Comparison of ENCODE assay signal across 8 cellular contexts in genomic region chr2:189674374-189675112, GRCh38. TPM values are rescaled to one million over a fixed set of nuclear protein-coding genes. Genes with fewer than 3 reads are reported as not detected.
DNase-seq lines count a peak whose midpoint lies in the region; ATAC-seq and TF ChIP-seq lines count a peak whose summit lies in the region.

Gene ANKAR (plus strand): TSS chr2:189674670. CDS start chr2:189676491, 1,821 bp downstream.

- H2BK20ac ChIP-seq in IMR-90 (ENCODE audit: low read depth, low read length), result no peak within 1 kb of the TSS

- peaks cover 3% of the 10 kb centered on the region; the same call in 1 of the 2 replicates for H3K36me3 ChIP-seq in IMR-90 (ENCODE audit: control insufficient read depth, insufficient read depth, low read length)
- H3K36me3 ChIP-seq in ascending aorta, result peaks cover 0 to 18% of the 10 kb centered on the region in 2 donors
- peaks cover 0 to 9% of the 10 kb centered on the region in 2 donors for H3K36me3 ChIP-seq in vagina

- H3K9me3 ChIP-seq in IMR-90 (ENCODE audit: control insufficient read depth, insufficient read depth, low read length) (no peaks in the 10 kb centered on the region), ascending aorta (peaks cover 0 to 6% of the 10 kb centered on the region in 2 donors), vagina (no peaks in the 10 kb centered on the region)

- WGBS in IMR-90 (ENCODE audit: extremely low coverage in 2 of 2, insufficient read length in 1 of 2), 2 experiments, result 0% methylated on average over 34 of the region's 62 CpGs; no CpG with 5 or more reads in 1 of the 2 experiments

- H3K9ac ChIP-seq in IMR-90 (ENCODE audit: low read depth, low read length), result peak within 1 kb of the TSS; percentile 92

- H3K14ac ChIP-seq in IMR-90 (replicated peaks; ENCODE audit: low read depth, low read length), result peak within 1 kb of the TSS; percentile 93

- DNase-seq in DMS53 (lab: John Stamatoyannopoulos, UW), result peak; percentile 95
- peak; percentile 90 for DNase-seq in IMR-90
- peak; percentile 62 to 85 (median 73) for DNase-seq in T-helper 2 cell
- peak; percentile 40 to 95 for DNase-seq in ascending aorta (ENCODE audit: low spot score in 2 of 2)
- peak; percentile 89 for DNase-seq in hepatic stellate cell (ENCODE audit: low spot score)
- peak; percentile 65 for DNase-seq in renal cortical epithelial cell (ENCODE audit: low read depth)
- no peak for DNase-seq in vagina (ENCODE audit: extremely low spot score in 2 of 2)

- peak within 1 kb of the TSS; percentile 97 for H3K4me2 ChIP-seq in IMR-90 (ENCODE audit: low read depth, low read length)

- ATAC-seq in GM21528 (IDR thresholded peaks at IDR 0.05; ENCODE audit: low FRiP score, unreplicated experiment) (peak; percentile 97), IMR-90 (ENCODE audit: low read depth) (peak; percentile 99)

- H3K4me1 ChIP-seq in IMR-90 (ENCODE audit: control insufficient read depth, insufficient read depth, low read length), result 0 out of 2 replicates have a peak, but pooled peaks cover 2% of the 10 kb centered on the region
- H3K4me1 ChIP-seq in ascending aorta, result peaks cover 0 to 12% of the 10 kb centered on the region in 2 donors
- peaks cover 17% of the 10 kb centered on the region for H3K4me1 ChIP-seq in vagina

- dilution Hi-C loops in IMR-90 (cut with HindIII; ENCODE audit: low sequenced_read_pairs, unreplicated experiment), result no loop called here

- TF ChIP-seq CTCF in IMR-90 (conservative IDR thresholded peaks at IDR 0.05; ENCODE audit: low read depth, low read length) (peak; percentile 94), ascending aorta (IDR thresholded peaks at IDR 0.05) (peak; percentile 79 to 92 (median 83)), vagina (IDR thresholded peaks at IDR 0.05) (peak; percentile 76 to 95 (median 77))

- H3K4ac ChIP-seq in IMR-90 (ENCODE audit: low read depth, low read length), result peak within 1 kb of the TSS; percentile 86

- H3K79me1 ChIP-seq in IMR-90 (ENCODE audit: low read depth in 1 of 2, low read length in 2 of 2), result peaks cover 9 to 15% of the 10 kb centered on the region in 2 experiments; a peak in 3 of 4 replicates

- POLR2A ChIA-PET in IMR-90 (lab: Charles Lee; ENCODE audit: unreplicated experiment), result interaction anchor here (1.2 kb wide), 1 partner anchor 21 kb away, joined by 3 read pairs; no protein-coding TSS in a partner anchor

- TF ChIP-seq RAD21 in IMR-90 (IDR thresholded peaks at IDR 0.05; ENCODE audit: low read length), result peak; percentile 54

- peak within 1 kb of the TSS; percentile 16 for H2BK120ac ChIP-seq in IMR-90 (ENCODE audit: low read depth, low read length)

- peak within 1 kb of the TSS; percentile 76 for H3K56ac ChIP-seq in IMR-90 (ENCODE audit: extremely low read depth, insufficient read depth, low read length)

- peak within 1 kb of the TSS; percentile 87 for H4K91ac ChIP-seq in IMR-90 (ENCODE audit: insufficient read depth, low read depth, low read length)

- no peaks in the 10 kb centered on the region for H3K9me1 ChIP-seq in IMR-90 (ENCODE audit: insufficient read depth, low read length)

- H3K4me3 ChIP-seq in IMR-90 (ENCODE audit: insufficient read depth, low read depth, low read length), result peak within 1 kb of the TSS; percentile 69
- peak within 1 kb of the TSS; percentile 71 to 79 for H3K4me3 ChIP-seq in ascending aorta
- H3K4me3 ChIP-seq in vagina, result peak within 1 kb of the TSS; percentile 56 to 71

- TF ChIP-seq POLR2A in IMR-90 (IDR thresholded peaks at IDR 0.05; ENCODE audit: low read depth, low read length) (peak; percentile 74), vagina (IDR thresholded peaks at IDR 0.05) (peak in 1 of 2 donors; percentile 37)

- in situ Hi-C loops in IMR-90 (cut with MboI; ENCODE audit: low sequenced_read_pairs), result no loop called here

- H3K27me3 ChIP-seq in IMR-90 (ENCODE audit: control insufficient read depth, insufficient read depth, low read length) (no peaks in the 10 kb centered on the region), ascending aorta (no peaks in the 10 kb centered on the region), vagina (no peaks in the 10 kb centered on the region)

- TSS peak; percentile 50 for BruUV-seq in IMR-90 (replicated peaks; lab: Mats Ljungman, UMichigan)

- H3K27ac ChIP-seq in IMR-90 (ENCODE audit: insufficient read depth, low read length) (peak within 1 kb of the TSS; percentile 84), ascending aorta (peak within 1 kb of the TSS; percentile 95 to 98), vagina (peak within 1 kb of the TSS; percentile 98)

- peak within 1 kb of the TSS; percentile 89 to 97 for H4K8ac ChIP-seq in IMR-90 (ENCODE audit: low read depth in 2 of 2, low read length in 2 of 2)

- H2AK5ac ChIP-seq in IMR-90 (ENCODE audit: low read depth, low read length), result peak within 1 kb of the TSS; percentile 89

- H4K5ac ChIP-seq in IMR-90 (ENCODE audit: low read depth, low read length), result peak within 1 kb of the TSS; percentile 93

- peak within 1 kb of the TSS; percentile 90 for H2AFZ ChIP-seq in IMR-90 (replicated peaks; ENCODE audit: low read length, poor library complexity)

- peak within 1 kb of the TSS; percentile 87 for H3K18ac ChIP-seq in IMR-90 (ENCODE audit: low read depth, low read length)

- peak within 1 kb of the TSS; percentile 69 for H3K23ac ChIP-seq in IMR-90 (ENCODE audit: low read depth, low read length)

- peak within 1 kb of the TSS; percentile 7 for H2AK9ac ChIP-seq in IMR-90 (replicated peaks; ENCODE audit: low read depth, low read length, poor library complexity)

- H4K20me1 ChIP-seq in IMR-90 (ENCODE audit: insufficient read depth, low read length), result no peaks in the 10 kb centered on the region

- peak within 1 kb of the TSS; percentile 82 for H2BK5ac ChIP-seq in IMR-90 (ENCODE audit: low read depth, low read length, poor library complexity, severe bottlenecking)

- intact Hi-C loops in IMR-90 (cut with micrococcal nuclease), result loop anchor here (1.0 kb wide), 2 partner anchors 88 to 110 kb away; partner anchors contain the start of genes ORMDL1, OSGEPL1 and PMS1
- intact Hi-C loops in ascending aorta (cut with DNase I), result loop anchor here (1.0 to 5.0 kb wide), 3 partner anchors 13 to 88 kb away; partner anchors contain the start of genes ASNSD1 and OSGEPL1
- intact Hi-C loops in vagina (cut with DNase I), result no loop called here

- peak within 1 kb of the TSS; percentile 37; the same call in 1 of the 3 replicates for H2BK15ac ChIP-seq in IMR-90 (ENCODE audit: low read depth, low read length)

- CTCF ChIA-PET in IMR-90 (lab: Yijun Ruan, JAX), result no interaction called here

TF ChIP-seq in IMR-90, 13 proteins besides CTCF, POLR2A, EP300 and RAD21:
- peak; percentile 76; the same call in 1 of the 2 replicates for TF ChIP-seq MXI1 (IDR thresholded peaks at IDR 0.05; ENCODE audit: borderline replicate concordance, low read depth, low read length)
- TF ChIP-seq MAFK (IDR thresholded peaks at IDR 0.05; ENCODE audit: low read depth, low read length), result peak; percentile 65
- no peak for TF ChIP-seq CEBPB (IDR thresholded peaks at IDR 0.05; ENCODE audit: low read depth, low read length)
- TF ChIP-seq SMC3 (IDR thresholded peaks at IDR 0.05; ENCODE audit: low read depth, low read length), result peak; percentile 40
- TF ChIP-seq MAZ (IDR thresholded peaks at IDR 0.05; ENCODE audit: borderline replicate concordance, low read depth, low read length), result peak; percentile 81; the same call in 1 of the 2 replicates
- TF ChIP-seq RCOR1 (IDR thresholded peaks at IDR 0.05; ENCODE audit: insufficient replicate concordance, low read length), result peak; percentile 39
- no peak for TF ChIP-seq CHD1 (IDR thresholded peaks at IDR 0.05; ENCODE audit: low read depth, low read length)

RNA-seq across cellular contexts. Expression of gene ANKAR, which starts in this region (rescaled TPM):
- total RNA-seq in IMR-90 (2012; rRNA removed), result 2.2 and 4.4 TPM in 2 replicates
- 0.96 and 1.1 TPM in 2 replicates for polyA plus RNA-seq in IMR-90 (2012; rRNA removed)
- polyA plus RNA-seq in IMR-90 (2012; cell fraction: cytosol; rRNA removed), result 0.25 and 0.53 TPM in 2 replicates
- 0.66 and 3.6 TPM in 2 replicates for polyA plus RNA-seq in IMR-90 (2012; cell fraction: nucleus; rRNA removed; ENCODE audit: low replicate concordance)
- 0.75 TPM for total RNA-seq in ascending aorta
- 7.1 and 7.6 TPM in 2 replicates for total RNA-seq in renal cortical epithelial cell
- 17.4 TPM for total RNA-seq in vagina

Comparison
In these comparisons a context has a peak if more than half of its experiments do, and no peak if none do; other contexts are left out.
1. Peak in DNase-seq, H3K4me3 ChIP-seq and H3K27ac ChIP-seq in ascending aorta; RNA of the gene not detected or under 1 TPM.
2. DNase-seq: peak in DMS53 (single experiment), IMR-90 (single experiment), T-helper 2 cell (5 of 5), hepatic stellate cell (single experiment) and renal cortical epithelial cell (single experiment); none in vagina (0 of 2).
3. Peak in every context shown above with its lines, with median percentiles within 50 percentile points of each other: H3K27ac ChIP-seq, H3K4me3 ChIP-seq and CTCF ChIP-seq.